Comparison of ENCODE assay signal across 26 cellular contexts in genomic region chr15:31513178-31513577, GRCh38.
"Had no signal": no experiment of that assay in that cellular context is flagged by ENCODE, and none has a peak within 500 bp of the region (broad histone marks: within the 10 kb centered on the region; RNA-seq: fewer than 3 reads in every experiment).

No MANE protein-coding gene starts in this region.

- H3K27ac Mint-ChIP-seq: activated CD4-positive, alpha-beta T cell treated with anti-CD3 and anti-CD28 coated beads, Interleukin-2, amount 10 ng/mL, durations not matched to agents 7 days and 5 days; activated naive CD4-positive, alpha-beta T cell treated with anti-CD3 and anti-CD28 coated beads, Interleukin-2, amount 10 ng/mL, durations not matched to agents 7 days and 5 days; memory B cell; stimulated activated naive B cell treated with anti-CD40 and anti-IgM and Interleukin-4, amounts not matched to agents 10 μg/mL and 1 μg/mL and 100 μg/mL, for 72 hours had no signal

- H3K9me3 Mint-ChIP-seq: activated naive CD4-positive, alpha-beta T cell treated with anti-CD3 and anti-CD28 coated beads, Interleukin-2, amount 10 ng/mL, durations not matched to agents 7 days and 5 days had no signal

- H3K4me1 ChIP-seq: pancreas, stomach, thyroid gland, upper lobe of left lung, vagina had no signal

- H3K9me3 ChIP-seq: gastrocnemius medialis, pancreas, SK-N-SH, stomach, thyroid gland, upper lobe of left lung, vagina had no signal

- H3K27me3 ChIP-seq: gastrocnemius medialis, pancreas, stomach, thyroid gland, upper lobe of left lung, vagina had no signal

- H3K4me3 ChIP-seq: gastrocnemius medialis, pancreas, stomach, thyroid gland, upper lobe of left lung, vagina had no signal

- ATAC-seq: gastrocnemius medialis; left colon; naive thymus-derived CD4-positive, alpha-beta T cell; right cardiac atrium; stimulated activated naive B cell treated with anti-CD40 and anti-IgM and Interleukin-4, amounts not matched to agents 10 μg/mL and 1 μg/mL and 100 μg/mL, for 72 hours had no signal

- H3K36me3 ChIP-seq: gastrocnemius medialis, pancreas, stomach, thyroid gland, upper lobe of left lung, vagina had no signal

- DNase-seq: activated CD4-positive, alpha-beta T cell treated with anti-CD3 and anti-CD28 coated beads, Interleukin-2, amount 10 ng/mL, durations not matched to agents 7 days and 5 days; activated CD4-positive, CD25-positive, alpha-beta regulatory T cell treated with anti-CD3 and anti-CD28 coated beads, Interleukin-2, amount 50 U/mL, for 72 hours; activated effector memory CD4-positive, alpha-beta T cell treated with Interleukin-2 at 50 U/mL for 16 hours; activated naive CD4-positive, alpha-beta T cell treated with anti-CD3 and anti-CD28 coated beads, Interleukin-2, amount 10 ng/mL, durations not matched to agents 7 days and 5 days; activated T-cell treated with anti-CD3 and anti-CD28 coated beads, Interleukin-2, amount 50 U/mL, for 48 hours; anterior cingulate cortex; dermis blood vessel endothelial cell; effector CD8-positive, alpha-beta T cell; gastrocnemius medialis; hippocampal formation; kidney; left colon; midbrain; naive thymus-derived CD4-positive, alpha-beta T cell; pancreas; right cardiac atrium; SK-N-SH; stimulated activated CD4-positive, alpha-beta T cell treated with anti-CD3 and anti-CD28 coated beads, Interleukin-15, amount 100 ng/mL, for 24 hours; stimulated activated CD4-positive, alpha-beta T cell treated with anti-CD3 and anti-CD28 coated beads, Interleukin-2, amount 100 ng/mL, for 24 hours; stimulated activated naive B cell treated with anti-CD40 and anti-IgM and Interleukin-4, amounts not matched to agents 10 μg/mL and 1 μg/mL and 100 μg/mL, for 72 hours; stomach; SW 1271; thyroid gland; upper lobe of left lung had no signal

- H3K27ac ChIP-seq: gastrocnemius medialis, pancreas, stomach, thyroid gland, upper lobe of left lung, vagina had no signal

- H3K36me3 Mint-ChIP-seq: activated naive CD4-positive, alpha-beta T cell treated with anti-CD3 and anti-CD28 coated beads, Interleukin-2, amount 10 ng/mL, durations not matched to agents 7 days and 5 days; stimulated activated naive B cell treated with anti-CD40 and anti-IgM and Interleukin-4, amounts not matched to agents 10 μg/mL and 1 μg/mL and 100 μg/mL, for 72 hours had no signal

- H3K4me3 Mint-ChIP-seq: activated CD4-positive, alpha-beta T cell treated with anti-CD3 and anti-CD28 coated beads, Interleukin-2, amount 10 ng/mL, durations not matched to agents 7 days and 5 days; activated naive CD4-positive, alpha-beta T cell treated with anti-CD3 and anti-CD28 coated beads, Interleukin-2, amount 10 ng/mL, durations not matched to agents 7 days and 5 days; memory B cell; stimulated activated naive B cell treated with anti-CD40 and anti-IgM and Interleukin-4, amounts not matched to agents 10 μg/mL and 1 μg/mL and 100 μg/mL, for 72 hours had no signal
